ENCODE assay signal across 13 cellular contexts in the genomic region with DNA sequence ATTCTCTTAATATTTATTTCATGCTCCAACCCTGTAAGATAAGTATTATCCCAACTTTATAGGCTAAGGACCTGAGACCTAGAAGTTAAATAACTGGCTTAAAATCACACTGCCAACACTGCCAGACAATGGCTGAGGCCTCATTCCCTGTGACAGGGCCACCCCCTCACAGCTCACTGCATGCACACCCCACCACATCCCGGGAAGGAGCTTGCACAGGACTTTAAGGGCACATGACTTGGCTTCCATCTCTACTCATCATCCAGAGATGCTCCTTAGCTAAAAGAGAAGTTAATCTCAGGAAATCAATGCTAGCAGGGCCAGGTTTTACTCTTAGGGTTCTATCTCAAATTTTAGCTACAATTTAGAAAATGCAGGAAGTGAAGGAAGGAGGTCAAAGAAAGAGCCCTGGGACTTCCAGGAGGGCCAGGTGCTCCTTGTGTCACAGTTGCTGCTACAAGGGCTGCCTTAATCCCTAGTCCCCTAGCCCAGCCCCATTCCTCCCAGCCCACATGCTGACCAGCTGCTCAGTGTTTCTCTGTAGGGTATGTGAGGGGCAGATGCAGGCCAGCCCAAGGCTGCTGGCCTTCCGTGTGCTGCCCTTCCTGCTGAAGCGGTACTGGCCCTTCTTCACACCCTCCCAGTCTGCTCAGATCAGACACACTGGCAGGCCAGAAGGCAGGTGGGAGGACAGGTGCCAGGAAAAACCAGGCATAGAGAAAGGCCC. TPM values are rescaled to one million over a fixed set of nuclear protein-coding genes. Genes with fewer than 3 reads are reported as not detected.
A peak's percentile ranks its signal among the peaks of the same experiment; 100 is the strongest.
DNase-seq lines count a peak whose midpoint lies in the region; TF ChIP-seq lines count a peak whose summit lies in the region.
"Had no signal": no experiment of that assay in that cellular context is flagged by ENCODE, and none has a peak within 500 bp of the region (broad histone marks: within the 10 kb centered on the region; RNA-seq: fewer than 3 reads in every experiment).

No MANE protein-coding gene starts in this region.

- H3K9me3 ChIP-seq in PC-9 (ENCODE audit: insufficient read depth, low read depth) (no peaks in the 10 kb centered on the region), neural progenitor cell (ENCODE audit: low read depth) (no peaks in the 10 kb centered on the region)
- H3K9me3 ChIP-seq: testis had no signal

- peaks cover 94% of the 10 kb centered on the region for H3K79me2 ChIP-seq in PC-9 (ENCODE audit: low read depth)
- no peaks in the 10 kb centered on the region for H3K79me2 ChIP-seq in neural progenitor cell (ENCODE audit: low read depth)

- H3K27ac Mint-ChIP-seq in endothelial cell (ENCODE audit: unreplicated experiment) (peak overlapping the region; percentile 36), neural progenitor cell (peak overlapping the region; percentile 14)
- H3K27ac Mint-ChIP-seq in T-helper 2 cell treated with Interferon-gamma antibody and Interleukin-4, amounts not matched to agents 5 μg/mL and 100 μg/mL, for 36 hours: no peak overlapping the region
- H3K27ac Mint-ChIP-seq: CD4-positive, CD25-positive, alpha-beta regulatory T cell had no signal

- POLR2A ChIA-PET in PC-9 (lab: Charles Lee; ENCODE audit: unreplicated experiment): interaction anchor here (0.7 to 1.5 kb wide), 2 partner anchors 28 to 231 kb away, joined by 4 to 41 read pairs; no protein-coding TSS in a partner anchor

- H3K4me1 ChIP-seq in PC-9 (replicated peaks; ENCODE audit: insufficient read depth) (peaks cover 44% of the 10 kb centered on the region), neural progenitor cell (peaks cover 27% of the 10 kb centered on the region)
- H3K4me1 ChIP-seq: parathyroid adenoma, testis had no signal

- no TSS peak for BruUV-seq in PC-9 (replicated peaks; lab: Mats Ljungman, UMichigan)

- H3K27me3 Mint-ChIP-seq in endothelial cell (ENCODE audit: unreplicated experiment): peaks cover 5% of the 10 kb centered on the region
- peaks cover 3% of the 10 kb centered on the region for H3K27me3 Mint-ChIP-seq in neural progenitor cell (ENCODE audit: insufficient read depth, low read depth)
- H3K27me3 Mint-ChIP-seq in T-helper 2 cell treated with Interferon-gamma antibody and Interleukin-4, amounts not matched to agents 5 μg/mL and 100 μg/mL, for 36 hours (ENCODE audit: low read depth): peaks cover 11% of the 10 kb centered on the region

- H3K36me3 ChIP-seq in PC-9 (ENCODE audit: low read depth) (peaks cover 4% of the 10 kb centered on the region; the same call in 1 of the 2 replicates), neural progenitor cell (no peaks in the 10 kb centered on the region)

- CTCF ChIA-PET in PC-9 (lab: Charles Lee): interaction anchor here (0.6 to 0.7 kb wide), 3 partner anchors 18 to 324 kb away, joined by 3 read pairs; no protein-coding TSS in a partner anchor

- H3K27me3 ChIP-seq in PC-9 (ENCODE audit: insufficient read depth, low read depth) (no peaks in the 10 kb centered on the region), neural progenitor cell (no peaks in the 10 kb centered on the region)
- H3K27me3 ChIP-seq: testis had no signal

- peaks cover 25% of the 10 kb centered on the region for H3K36me3 Mint-ChIP-seq in endothelial cell (ENCODE audit: low read depth, unreplicated experiment)
- H3K36me3 Mint-ChIP-seq in neural progenitor cell: peaks cover 2% of the 10 kb centered on the region
- no peaks in the 10 kb centered on the region for H3K36me3 Mint-ChIP-seq in T-helper 2 cell treated with Interferon-gamma antibody and Interleukin-4, amounts not matched to agents 5 μg/mL and 100 μg/mL, for 36 hours (ENCODE audit: low read depth)
- H3K36me3 Mint-ChIP-seq: CD4-positive, CD25-positive, alpha-beta regulatory T cell had no signal

- H3K9me3 Mint-ChIP-seq in endothelial cell (ENCODE audit: unreplicated experiment) (no peaks in the 10 kb centered on the region), neural progenitor cell (no peaks in the 10 kb centered on the region)
- H3K9me3 Mint-ChIP-seq in T-helper 2 cell treated with Interferon-gamma antibody and Interleukin-4, amounts not matched to agents 5 μg/mL and 100 μg/mL, for 36 hours: no peaks in the 10 kb centered on the region

- peaks cover 67% of the 10 kb centered on the region for H3K4me1 Mint-ChIP-seq in endothelial cell (ENCODE audit: unreplicated experiment)
- peaks cover 29% of the 10 kb centered on the region for H3K4me1 Mint-ChIP-seq in neural progenitor cell
- H3K4me1 Mint-ChIP-seq in T-helper 2 cell treated with Interferon-gamma antibody and Interleukin-4, amounts not matched to agents 5 μg/mL and 100 μg/mL, for 36 hours (ENCODE audit: low read depth): no peaks in the 10 kb centered on the region

- no peak overlapping the region for H3K9ac ChIP-seq in neural progenitor cell
- H3K9ac ChIP-seq: parathyroid adenoma had no signal

- no peak overlapping the region for H3K4me3 ChIP-seq in PC-9
- no peak overlapping the region for H3K4me3 ChIP-seq in neural progenitor cell
- H3K4me3 ChIP-seq: testis had no signal

- peak overlapping the region; percentile 18 for H3K4me2 ChIP-seq in PC-9
- H3K4me2 ChIP-seq in neural progenitor cell: peak overlapping the region; percentile 42

- H2AFZ ChIP-seq in PC-9 (no peak overlapping the region), neural progenitor cell (replicated peaks) (no peak overlapping the region)
- H2AFZ ChIP-seq: parathyroid adenoma had no signal

- peak overlapping the region; percentile 62 for H3K27ac ChIP-seq in PC-9
- no peak overlapping the region for H3K27ac ChIP-seq in neural progenitor cell
- H3K27ac ChIP-seq: parathyroid adenoma, testis had no signal

- peaks cover 17% of the 10 kb centered on the region; the same call in 1 of the 2 replicates for H3F3A ChIP-seq in PC-9 (ENCODE audit: insufficient read depth, low read depth)
- peaks cover 6% of the 10 kb centered on the region for H3F3A ChIP-seq in neural progenitor cell (ENCODE audit: low read depth)

- intact Hi-C loops in PC-9 (cut with micrococcal nuclease; ENCODE audit: unreplicated experiment): no loop called here

- H3K4me3 Mint-ChIP-seq in endothelial cell (ENCODE audit: unreplicated experiment) (no peak overlapping the region), neural progenitor cell (no peak overlapping the region)
- no peak overlapping the region for H3K4me3 Mint-ChIP-seq in T-helper 2 cell treated with Interferon-gamma antibody and Interleukin-4, amounts not matched to agents 5 μg/mL and 100 μg/mL, for 36 hours
- H3K4me3 Mint-ChIP-seq: CD4-positive, CD25-positive, alpha-beta regulatory T cell had no signal

- H3K9me2 ChIP-seq in PC-9 (ENCODE audit: insufficient read depth): no peaks in the 10 kb centered on the region; the same call in 1 of the 2 replicates

- H4K20me1 ChIP-seq in PC-9 (ENCODE audit: insufficient read depth): no peaks in the 10 kb centered on the region
- H4K20me1 ChIP-seq in neural progenitor cell (ENCODE audit: low read depth): no peaks in the 10 kb centered on the region

- peak; percentile 54 for DNase-seq in EH (ENCODE audit: low read depth)
- no peak for DNase-seq in PC-9
- DNase-seq in endothelial cell (ENCODE audit: low spot score): no peak
- peak; percentile 69 for DNase-seq in neural progenitor cell (ENCODE audit: low spot score)
- no peak for DNase-seq in T-helper 2 cell treated with Interferon-gamma antibody and Interleukin-4, amounts not matched to agents 5 μg/mL and 100 μg/mL, for 36 hours (ENCODE audit: low spot score)
- no peak for DNase-seq in NCI-H2171 treated with DMSO at 0.1 percent for 48 hours (lab: John Stamatoyannopoulos, UW)
- DNase-seq in GM03348 (ENCODE audit: low spot score): no peak
- DNase-seq in stimulated activated naive CD4-positive, alpha-beta T cell treated with Interleukin-2 at 50 U/mL for 16 hours (lab: John Stamatoyannopoulos, UW): no peak
- DNase-seq: amniotic stem cell; CD4-positive, CD25-positive, alpha-beta regulatory T cell; NCI-H1417 treated with DMSO at 0.1 percent for 48 hours; testis had no signal

- TF ChIP-seq CTCF in PC-9 (conservative IDR thresholded peaks at IDR 0.05) (no peak), endothelial cell (IDR thresholded peaks at IDR 0.05; ENCODE audit: unreplicated experiment) (no peak), neural progenitor cell (IDR thresholded peaks at IDR 0.05) (no peak)

RNA-seq across cellular contexts. Expression of a gene that starts 53.5 kb away (rescaled TPM):
- total RNA-seq in PC-9 (2021) (73.5 and 85.3 TPM in 2 replicates), endothelial cell (ENCODE audit: unreplicated experiment) (137 TPM), neural progenitor cell (ENCODE audit: low replicate concordance) (8.0 and 13.9 TPM in 2 replicates)

Comparison
In these comparisons a context has a peak if more than half of its experiments do, and no peak if none do; other contexts are left out.
1. DNase-seq: peak in EH (single experiment) and neural progenitor cell (single experiment); none in PC-9 (0 of 2), endothelial cell (single experiment), T-helper 2 cell treated with Interferon-gamma antibody and Interleukin-4, amounts not matched to agents 5 μg/mL and 100 μg/mL, for 36 hours (single experiment), NCI-H2171 treated with DMSO at 0.1 percent for 48 hours (single experiment), GM03348 (single experiment) and stimulated activated naive CD4-positive, alpha-beta T cell treated with Interleukin-2 at 50 U/mL for 16 hours (single experiment).